In the genomic region with DNA sequence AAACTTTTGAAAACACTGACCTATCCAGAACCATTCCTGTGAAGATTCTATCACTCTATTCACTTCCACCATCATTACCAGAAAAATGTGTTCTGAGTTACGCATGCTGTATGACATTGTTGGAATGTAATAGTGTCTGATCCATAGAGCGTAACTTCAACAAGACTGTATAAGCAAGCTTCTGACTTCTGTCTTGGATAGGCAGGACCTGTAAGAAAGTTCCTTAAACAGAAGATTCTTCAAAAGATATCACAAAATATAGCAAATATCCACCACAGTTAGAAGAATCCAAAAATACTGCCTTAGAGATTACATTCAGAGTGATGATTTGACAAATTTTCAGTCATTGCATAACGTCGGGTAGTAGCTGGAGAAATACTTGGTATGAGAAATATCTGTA, we compare ENCODE assay signal across 24 cellular contexts. TPM values are rescaled to one million over a fixed set of nuclear protein-coding genes. Genes with fewer than 3 reads are reported as not detected.
DNase-seq lines count a peak whose midpoint lies in the region; FAIRE-seq and TF ChIP-seq lines count a peak whose summit lies in the region.
"Had no signal": no experiment of that assay in that cellular context is flagged by ENCODE, and none has a peak within 500 bp of the region (broad histone marks: within the 10 kb centered on the region; RNA-seq: fewer than 3 reads in every experiment).

No MANE protein-coding gene starts in this region.

- H3K27ac ChIP-seq in trophoblast cell (ENCODE audit: low read depth, low read length): no peak overlapping the region
- H3K27ac ChIP-seq: BLaER1 had no signal

- H3K9me3 ChIP-seq in adipocyte (ENCODE audit: control insufficient read depth, low read length) (no peaks in the 10 kb centered on the region), trophoblast cell (ENCODE audit: insufficient read depth, low read depth, low read length) (no peaks in the 10 kb centered on the region)
- H3K9me3 ChIP-seq: BE2C, BLaER1, Caco-2 had no signal

- no peak overlapping the region for H3K14ac ChIP-seq in trophoblast cell (ENCODE audit: low read length)

- H2AK5ac ChIP-seq in trophoblast cell (ENCODE audit: low read length): no peak overlapping the region

- no peak overlapping the region for H2BK5ac ChIP-seq in trophoblast cell (ENCODE audit: low read depth, low read length, poor library complexity)

- no peak overlapping the region for H3K4me2 ChIP-seq in trophoblast cell (ENCODE audit: low read length)
- H3K4me2 ChIP-seq: BLaER1 had no signal

- no peak overlapping the region for H3K18ac ChIP-seq in trophoblast cell (ENCODE audit: low read length)

- no CpG with 5 or more reads among the region's 4 CpGs for WGBS in trophoblast cell (ENCODE audit: extremely low coverage, insufficient coverage, insufficient read length)

- DNase-seq in adipocyte (ENCODE audit: low read depth) (peak; percentile 6), bronchial epithelial cell (ENCODE audit: low read depth) (no peak), trophoblast cell (peak; percentile 54 to 89), NCI-H2171 (lab: John Stamatoyannopoulos, UW) (no peak), COLO829 (ENCODE audit: low spot score) (no peak)
- DNase-seq: 8988T; ACHN; BE2C; C1 segment of cervical spinal cord; Caco-2; Calu3; CD4-positive, alpha-beta memory T cell; CD4-positive, CD25-positive, alpha-beta regulatory T cell; CD8-positive, alpha-beta memory T cell; DMS79 treated with DMSO at 0.1 percent for 48 hours; GF-D8 had no signal

- no peak overlapping the region for H2BK120ac ChIP-seq in trophoblast cell (ENCODE audit: insufficient read depth, low read length, poor library complexity)

- H3K4me3 ChIP-seq in adipocyte (ENCODE audit: low read length) (no peak overlapping the region), bronchial epithelial cell (ENCODE audit: low read depth, low read length) (no peak overlapping the region), trophoblast cell (ENCODE audit: low read depth, low read length) (no peak overlapping the region)
- H3K4me3 ChIP-seq: BLaER1 had no signal

- no peak overlapping the region for H4K12ac ChIP-seq in trophoblast cell (ENCODE audit: low read depth, low read length)

- no peak overlapping the region for H3K4ac ChIP-seq in trophoblast cell (ENCODE audit: low read depth, low read length)

- FAIRE-seq in bronchial epithelial cell (lab: Jason Lieb, UNC): peak; percentile 43
- FAIRE-seq: A204.1, D721Med, G401.6, GM12891, GM19239 had no signal

- no peak overlapping the region for H4K8ac ChIP-seq in trophoblast cell (ENCODE audit: low read depth, low read length)

- H3K4me1 ChIP-seq in adipocyte (ENCODE audit: control insufficient read depth, insufficient read depth, low read length) (no peaks in the 10 kb centered on the region), trophoblast cell (ENCODE audit: control insufficient read depth in 1 of 2, insufficient read depth in 2 of 2, low read length in 2 of 2) (no peaks in the 10 kb centered on the region)
- H3K4me1 ChIP-seq: BE2C, BLaER1, Caco-2 had no signal

- TF ChIP-seq CTCF in bronchial epithelial cell (IDR thresholded peaks at IDR 0.05; ENCODE audit: insufficient read depth, low read length, severe bottlenecking): no peak

- H3K36me3 ChIP-seq in adipocyte (ENCODE audit: control insufficient read depth, insufficient read depth, low read length, severe bottlenecking): no peaks in the 10 kb centered on the region
- H3K36me3 ChIP-seq in bronchial epithelial cell (ENCODE audit: control insufficient read depth, insufficient read depth, low read length): no peaks in the 10 kb centered on the region
- no peaks in the 10 kb centered on the region for H3K36me3 ChIP-seq in trophoblast cell (ENCODE audit: control insufficient read depth in 1 of 2, insufficient read depth in 2 of 2, low read length in 2 of 2)
- H3K36me3 ChIP-seq: BE2C, BLaER1 had no signal

- H3K23ac ChIP-seq in trophoblast cell (ENCODE audit: low read length): no peak overlapping the region

- H4K91ac ChIP-seq in trophoblast cell (ENCODE audit: low read depth, low read length): no peak overlapping the region

- H3K9ac ChIP-seq in adipocyte (ENCODE audit: low read length) (no peak overlapping the region), trophoblast cell (ENCODE audit: low read length) (no peak overlapping the region)
- H3K9ac ChIP-seq: BLaER1 had no signal

- no peak overlapping the region for H2BK12ac ChIP-seq in trophoblast cell (ENCODE audit: low read length)

- no peaks in the 10 kb centered on the region for H3K79me1 ChIP-seq in trophoblast cell (ENCODE audit: low read length)

- no peak overlapping the region for H2AFZ ChIP-seq in trophoblast cell (ENCODE audit: insufficient read depth, low read length, poor library complexity)

- H3K27me3 ChIP-seq in adipocyte (replicated peaks; ENCODE audit: control insufficient read depth, insufficient read depth, low read length): no peaks in the 10 kb centered on the region
- H3K27me3 ChIP-seq in bronchial epithelial cell (ENCODE audit: control insufficient read depth, insufficient read depth, low read length): no peaks in the 10 kb centered on the region
- H3K27me3 ChIP-seq in trophoblast cell (ENCODE audit: insufficient read depth, low read length): no peaks in the 10 kb centered on the region
- H3K27me3 ChIP-seq: BE2C, BLaER1 had no signal

- H3K79me2 ChIP-seq in trophoblast cell (ENCODE audit: control insufficient read depth, insufficient read depth, low read length, poor library complexity): no peaks in the 10 kb centered on the region

RNA-seq across cellular contexts. Expression of gene SPOCK3, which starts 14.0 kb away (rescaled TPM):
- total RNA-seq in bronchial epithelial cell: 0.53 and 1.0 TPM in 2 replicates
- polyA plus RNA-seq in trophoblast cell (2013): 0.40 and 0.46 TPM in 2 replicates
- total RNA-seq: A673; CD4-positive, alpha-beta memory T cell; CD4-positive, CD25-positive, alpha-beta regulatory T cell; CD8-positive, alpha-beta memory T cell had no signal
- polyA plus RNA-seq: AG04450; CD4-positive, alpha-beta memory T cell; CD4-positive, CD25-positive, alpha-beta regulatory T cell; CD8-positive, alpha-beta memory T cell had no signal

Comparison
In these comparisons a context has a peak if more than half of its experiments do, and no peak if none do; other contexts are left out.
1. DNase-seq: peak in adipocyte (single experiment) and trophoblast cell (2 of 2); none in bronchial epithelial cell (single experiment), NCI-H2171 (single experiment) and COLO829 (single experiment).